ENCODE assay signal across 8 cellular contexts in the genomic region with DNA sequence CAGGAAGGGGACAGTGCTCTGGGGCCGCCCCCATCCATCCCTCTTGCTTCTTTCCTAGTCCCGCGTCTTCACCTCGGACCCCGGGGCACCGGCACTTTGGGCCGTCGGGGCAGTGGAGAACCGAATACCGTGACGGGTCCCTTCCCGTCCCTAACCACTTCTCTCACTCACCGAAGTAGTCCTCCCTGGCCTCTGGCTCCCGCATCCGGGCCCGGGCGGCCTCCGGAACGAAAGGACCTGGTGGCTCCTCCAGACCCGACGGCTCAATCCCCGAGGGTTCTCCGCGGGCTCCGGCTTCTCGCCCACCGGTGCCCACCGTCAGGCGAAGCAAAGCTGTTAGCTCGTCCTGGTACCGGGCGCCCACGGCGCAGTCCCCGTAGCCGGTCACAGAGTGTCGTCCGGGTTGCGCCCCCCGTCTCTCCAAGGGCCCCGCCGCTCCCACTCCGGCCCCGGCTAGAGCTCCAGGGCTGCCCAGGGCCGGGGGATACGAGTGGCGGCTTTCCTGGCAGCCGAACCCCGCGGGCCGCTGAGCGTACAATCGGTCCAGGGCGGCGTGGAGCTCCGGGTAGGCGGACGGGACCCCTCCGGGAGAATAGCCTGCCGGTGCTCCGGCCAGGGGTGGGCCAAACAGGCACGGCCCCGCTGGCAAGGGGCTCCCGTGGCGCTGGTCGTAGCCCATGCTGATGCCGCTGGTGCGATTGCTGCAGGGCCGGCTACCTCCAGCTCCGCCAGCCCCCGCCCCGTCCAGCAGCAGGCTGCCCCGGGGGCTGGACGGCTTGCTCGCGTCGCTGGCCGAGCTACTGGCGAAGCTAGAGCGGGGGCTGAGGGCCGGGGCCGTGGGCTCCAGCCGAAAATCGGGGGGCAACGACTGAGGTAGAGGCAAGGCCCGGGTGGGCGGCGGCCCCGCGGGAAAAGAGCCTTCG. TPM values are rescaled to one million over a fixed set of nuclear protein-coding genes. Genes with fewer than 3 reads are reported as not detected.
DNase-seq lines count a peak whose midpoint lies in the region; ATAC-seq, FAIRE-seq and TF ChIP-seq lines count a peak whose summit lies in the region.

No MANE protein-coding gene starts in this region.

- no peaks in the 10 kb centered on the region for H3K9me3 Mint-ChIP-seq in CD4-positive, alpha-beta T cell

- H3K27ac Mint-ChIP-seq in CD4-positive, alpha-beta T cell = no peak overlapping the region

- ATAC-seq in CD4-positive, alpha-beta T cell (ENCODE audit: poor library complexity) = peak; percentile 10
- ATAC-seq in HG03571 (IDR thresholded peaks at IDR 0.05; ENCODE audit: unreplicated experiment) (no peak), GM19455 (IDR thresholded peaks at IDR 0.05; ENCODE audit: unreplicated experiment) (no peak)

- H3K4me3 ChIP-seq in OCI-LY1 (ENCODE audit: low read depth, low read length, poor library complexity, severe bottlenecking) = peak overlapping the region; percentile 7

- POLR2A ChIA-PET in CD4-positive, alpha-beta T cell (lab: Charles Lee) = interaction anchor here (0.6 to 3.2 kb wide), 15 partner anchors 8 to 420 kb away, joined by 3 to 23 read pairs (median 8); a partner anchor contains a TSS

- intact Hi-C loops in CD4-positive, alpha-beta T cell (cut with DNase I, micrococcal nuclease) = loop anchor here (1.0 to 10.0 kb wide), 6 partner anchors 25 to 424 kb away; a partner anchor contains a TSS

- peaks cover 21% of the 10 kb centered on the region for H3K4me1 ChIP-seq in OCI-LY1 (ENCODE audit: insufficient read depth, low read length, severe bottlenecking)

- no peak overlapping the region for H3K9ac ChIP-seq in OCI-LY1 (ENCODE audit: low read length)

- peaks cover 4% of the 10 kb centered on the region; the same call in 1 of the 2 replicates for H3K36me3 ChIP-seq in OCI-LY1 (ENCODE audit: insufficient read depth, low read length)

- CTCF ChIA-PET in CD4-positive, alpha-beta T cell (lab: Charles Lee) = interaction anchor here (1.6 to 4.5 kb wide), 4 partner anchors 51 to 411 kb away, joined by 3 to 23 read pairs (median 8); a partner anchor contains a TSS

- no peak overlapping the region for H2AFZ ChIP-seq in OCI-LY1 (ENCODE audit: low read length)

- peaks cover 5% of the 10 kb centered on the region for H3K27me3 ChIP-seq in CD4-positive, alpha-beta T cell (ENCODE audit: control insufficient read depth, insufficient read depth, low read length)
- H3K27me3 ChIP-seq in OCI-LY1 (ENCODE audit: insufficient read depth, low read length) = 0 out of 2 replicates have a peak, but pooled peaks cover 3% of the 10 kb centered on the region

- no peaks in the 10 kb centered on the region for H3K36me3 Mint-ChIP-seq in CD4-positive, alpha-beta T cell (ENCODE audit: low read depth)

- peak overlapping the region; percentile 77 for H3K4me3 Mint-ChIP-seq in CD4-positive, alpha-beta T cell

- peaks cover 9% of the 10 kb centered on the region for H3K4me1 Mint-ChIP-seq in CD4-positive, alpha-beta T cell (ENCODE audit: low read depth)

- H3K79me2 ChIP-seq in OCI-LY1 (ENCODE audit: insufficient read depth, low read length) = no peaks in the 10 kb centered on the region

- FAIRE-seq in urothelium cell line (lab: Jason Lieb, UNC) = no peak

- no peaks in the 10 kb centered on the region for H3K27me3 Mint-ChIP-seq in CD4-positive, alpha-beta T cell

- no peaks in the 10 kb centered on the region for H3F3A ChIP-seq in OCI-LY1 (ENCODE audit: insufficient read depth, low read length)

- peak in 4 of 10 experiments; percentile 1 to 39 (median 6) for DNase-seq in CD4-positive, alpha-beta T cell
- peak; percentile 48 for DNase-seq in dermis blood vessel endothelial cell
- DNase-seq in mesenteric fat pad (ENCODE audit: low spot score) = peak; percentile 89
- peak; percentile 22 for DNase-seq in urothelium cell line (ENCODE audit: low spot score)
- DNase-seq in OCI-M2 (lab: John Stamatoyannopoulos, UW; ENCODE audit: unreplicated experiment) = no peak

- no peaks in the 10 kb centered on the region for H3K9me3 ChIP-seq in CD4-positive, alpha-beta T cell (ENCODE audit: control insufficient read depth, low read length)
- H3K9me3 ChIP-seq in OCI-LY1 (ENCODE audit: low read length) = no peaks in the 10 kb centered on the region

- TF ChIP-seq CTCF in CD4-positive, alpha-beta T cell (IDR thresholded peaks at IDR 0.05) = no peak
- no peak for TF ChIP-seq CTCF in OCI-LY1 (IDR thresholded peaks at IDR 0.05; ENCODE audit: low read length)

- no peaks in the 10 kb centered on the region for H3K9me2 ChIP-seq in OCI-LY1 (ENCODE audit: low read depth, low read length)

- no peak overlapping the region for H3K27ac ChIP-seq in CD4-positive, alpha-beta T cell (ENCODE audit: low read depth, low read length)
- no peak overlapping the region for H3K27ac ChIP-seq in OCI-LY1 (ENCODE audit: low read depth, low read length, poor library complexity, severe bottlenecking)

- H4K20me1 ChIP-seq in OCI-LY1 (ENCODE audit: insufficient read depth, low read length) = no peaks in the 10 kb centered on the region

- peak overlapping the region; percentile 47; the same call in 1 of the 2 replicates for H3K4me2 ChIP-seq in OCI-LY1 (ENCODE audit: low read length)

RNA-seq across cellular contexts. Expression of a gene that starts 1.0 kb away (rescaled TPM):
- 1 to 10 TPM in 1 of 2 experiments, under 1 TPM in 1; 0.67 to 1.1 TPM for total RNA-seq in CD4-positive, alpha-beta T cell
- total RNA-seq in dermis blood vessel endothelial cell (49.3 and 80.8 TPM in 2 replicates), mesenteric fat pad (6.0 TPM)

RNA-seq across cellular contexts. Expression of a gene that starts 24.5 kb away (rescaled TPM):
- total RNA-seq in CD4-positive, alpha-beta T cell = 10 to 100 TPM; 17.5 to 19.6 TPM
- total RNA-seq in dermis blood vessel endothelial cell (39.8 and 46.3 TPM in 2 replicates), mesenteric fat pad (20.8 TPM)

RNA-seq across cellular contexts. Expression of a gene that starts 28.6 kb away (rescaled TPM):
- 1 to 10 TPM; 7.6 to 8.4 TPM for total RNA-seq in CD4-positive, alpha-beta T cell
- total RNA-seq in dermis blood vessel endothelial cell (6.8 and 10.6 TPM in 2 replicates), mesenteric fat pad (4.9 TPM)

RNA-seq across cellular contexts. Expression of a gene that starts 52.2 kb away (rescaled TPM):
- total RNA-seq in CD4-positive, alpha-beta T cell = 10 to 100 TPM; 15.6 to 19.3 TPM
- total RNA-seq in dermis blood vessel endothelial cell (40.0 and 48.1 TPM in 2 replicates), mesenteric fat pad (54.8 TPM)

RNA-seq across cellular contexts. Expression of a gene that starts 53.3 kb away (rescaled TPM):
- total RNA-seq in CD4-positive, alpha-beta T cell = 10 to 100 TPM; 20.1 to 24.5 TPM
- total RNA-seq in dermis blood vessel endothelial cell (271 and 319 TPM in 2 replicates), mesenteric fat pad (113 TPM)
